In the genomic region with DNA sequence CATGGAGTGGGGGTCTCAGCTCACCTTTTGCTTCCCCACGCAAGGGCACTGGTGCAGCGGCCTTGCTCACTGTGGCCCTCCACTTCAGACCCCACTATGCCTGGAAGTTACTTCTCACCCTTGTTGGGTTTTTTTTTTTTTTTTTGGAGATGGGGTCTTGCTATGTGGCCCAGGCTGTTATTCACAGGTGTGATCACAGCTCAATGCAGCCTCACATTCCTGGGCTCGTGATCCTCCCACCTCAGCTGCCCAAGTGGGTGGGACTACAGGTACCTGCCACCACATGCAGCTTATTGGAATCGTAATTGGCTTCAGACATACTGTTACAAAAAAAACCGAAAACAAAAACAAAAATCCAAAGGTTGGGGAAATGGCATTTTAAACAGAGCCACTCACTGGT, we compare ENCODE assay signal across 16 cellular contexts.
"Had no signal": no experiment of that assay in that cellular context is flagged by ENCODE, and none has a peak within 500 bp of the region (broad histone marks: within the 10 kb centered on the region; RNA-seq: fewer than 3 reads in every experiment).

No MANE protein-coding gene starts in this region.

- H3K27ac ChIP-seq: colonic mucosa, neural progenitor cell, pancreas, psoas muscle, tibial artery, upper lobe of right lung had no signal

- H3K36me3 Mint-ChIP-seq: natural killer cell treated with Interleukin-12 subunit alpha and Interleukin-12 subunit beta and Interleukin-15 and Interleukin-18, amount 100 ng/mL, for 72 hours; stimulated activated effector memory CD8-positive, alpha-beta T cell treated with anti-CD3 and anti-CD28 coated beads, Interleukin-12 subunit alpha, Interleukin-12 subunit beta, amount 100 ng/mL, for 72 hours had no signal

- H3K27ac Mint-ChIP-seq: natural killer cell treated with Interleukin-12 subunit alpha and Interleukin-12 subunit beta and Interleukin-15 and Interleukin-18, amount 100 ng/mL, for 72 hours; stimulated activated effector memory CD8-positive, alpha-beta T cell treated with anti-CD3 and anti-CD28 coated beads, Interleukin-12 subunit alpha, Interleukin-12 subunit beta, amount 100 ng/mL, for 72 hours had no signal

- H3K4me3 Mint-ChIP-seq: mesothelial cell of epicardium; natural killer cell treated with Interleukin-12 subunit alpha and Interleukin-12 subunit beta and Interleukin-15 and Interleukin-18, amount 100 ng/mL, for 72 hours; neural progenitor cell; stimulated activated effector memory CD8-positive, alpha-beta T cell treated with anti-CD3 and anti-CD28 coated beads, Interleukin-12 subunit alpha, Interleukin-12 subunit beta, amount 100 ng/mL, for 72 hours had no signal

- H3K36me3 ChIP-seq: colonic mucosa, neural progenitor cell, pancreas, tibial artery, upper lobe of right lung, vagina had no signal

- H3K4me3 ChIP-seq: colonic mucosa, neural progenitor cell, pancreas, psoas muscle, tibial artery, upper lobe of right lung, vagina had no signal

- H3K27me3 Mint-ChIP-seq: natural killer cell treated with Interleukin-12 subunit alpha and Interleukin-12 subunit beta and Interleukin-15 and Interleukin-18, amount 100 ng/mL, for 72 hours had no signal

- H3K4me1 ChIP-seq: colonic mucosa, psoas muscle had no signal

- H3K27me3 ChIP-seq: colonic mucosa, neural progenitor cell, pancreas, tibial artery, upper lobe of right lung, vagina had no signal

- H3K9me3 Mint-ChIP-seq: mesothelial cell of epicardium; natural killer cell treated with Interleukin-12 subunit alpha and Interleukin-12 subunit beta and Interleukin-15 and Interleukin-18, amount 100 ng/mL, for 72 hours; stimulated activated effector memory CD8-positive, alpha-beta T cell treated with anti-CD3 and anti-CD28 coated beads, Interleukin-12 subunit alpha, Interleukin-12 subunit beta, amount 100 ng/mL, for 72 hours had no signal

- H2AFZ ChIP-seq: neural progenitor cell had no signal

- H3K9ac ChIP-seq: neural progenitor cell had no signal

- H3K4me2 ChIP-seq: neural progenitor cell had no signal

- H3K9me3 ChIP-seq: colonic mucosa, pancreas, psoas muscle, tibial artery, upper lobe of right lung, vagina had no signal

- DNase-seq: colonic mucosa; erythroblast; foreskin melanocyte; hippocampal formation; pancreas; psoas muscle; stimulated activated CD4-positive, alpha-beta T cell treated with anti-CD3 and anti-CD28 coated beads, Interleukin-4, amount 100 ng/mL, for 1 hour; stimulated activated CD8-positive, alpha-beta memory T cell treated with anti-CD3 and anti-CD28 coated beads, Interleukin-4, amount 100 ng/mL, for 48 hours; stimulated activated naive CD8-positive, alpha-beta T cell treated with anti-CD3 and anti-CD28 coated beads, Interleukin-15, Interleukin-2, amounts not matched to agents 100 U/mL and 50 U/mL, for 24 hours; tibial artery; upper lobe of right lung had no signal
